In genomic region chr6:52146851-52147445, GRCh38 we compare ENCODE assay signal across 3 cellular contexts.
TF ChIP-seq lines count a peak whose summit lies in the region.

No MANE protein-coding gene starts in this region.

TF ChIP-seq in SK-N-SH, 30 proteins besides CTCF, POLR2A, EP300 and RAD21 (continued from another document):
- TF ChIP-seq, protein P1, sequence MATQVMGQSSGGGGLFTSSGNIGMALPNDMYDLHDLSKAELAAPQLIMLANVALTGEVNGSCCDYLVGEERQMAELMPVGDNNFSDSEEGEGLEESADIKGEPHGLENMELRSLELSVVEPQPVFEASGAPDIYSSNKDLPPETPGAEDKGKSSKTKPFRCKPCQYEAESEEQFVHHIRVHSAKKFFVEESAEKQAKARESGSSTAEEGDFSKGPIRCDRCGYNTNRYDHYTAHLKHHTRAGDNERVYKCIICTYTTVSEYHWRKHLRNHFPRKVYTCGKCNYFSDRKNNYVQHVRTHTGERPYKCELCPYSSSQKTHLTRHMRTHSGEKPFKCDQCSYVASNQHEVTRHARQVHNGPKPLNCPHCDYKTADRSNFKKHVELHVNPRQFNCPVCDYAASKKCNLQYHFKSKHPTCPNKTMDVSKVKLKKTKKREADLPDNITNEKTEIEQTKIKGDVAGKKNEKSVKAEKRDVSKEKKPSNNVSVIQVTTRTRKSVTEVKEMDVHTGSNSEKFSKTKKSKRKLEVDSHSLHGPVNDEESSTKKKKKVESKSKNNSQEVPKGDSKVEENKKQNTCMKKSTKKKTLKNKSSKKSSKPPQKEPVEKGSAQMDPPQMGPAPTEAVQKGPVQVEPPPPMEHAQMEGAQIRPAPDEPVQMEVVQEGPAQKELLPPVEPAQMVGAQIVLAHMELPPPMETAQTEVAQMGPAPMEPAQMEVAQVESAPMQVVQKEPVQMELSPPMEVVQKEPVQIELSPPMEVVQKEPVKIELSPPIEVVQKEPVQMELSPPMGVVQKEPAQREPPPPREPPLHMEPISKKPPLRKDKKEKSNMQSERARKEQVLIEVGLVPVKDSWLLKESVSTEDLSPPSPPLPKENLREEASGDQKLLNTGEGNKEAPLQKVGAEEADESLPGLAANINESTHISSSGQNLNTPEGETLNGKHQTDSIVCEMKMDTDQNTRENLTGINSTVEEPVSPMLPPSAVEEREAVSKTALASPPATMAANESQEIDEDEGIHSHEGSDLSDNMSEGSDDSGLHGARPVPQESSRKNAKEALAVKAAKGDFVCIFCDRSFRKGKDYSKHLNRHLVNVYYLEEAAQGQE (IDR thresholded peaks at IDR 0.05; ENCODE audit: low read depth, low read length), result peak; percentile 69; the same call in 1 of the 2 replicates
- TF ChIP-seq, protein P2, sequence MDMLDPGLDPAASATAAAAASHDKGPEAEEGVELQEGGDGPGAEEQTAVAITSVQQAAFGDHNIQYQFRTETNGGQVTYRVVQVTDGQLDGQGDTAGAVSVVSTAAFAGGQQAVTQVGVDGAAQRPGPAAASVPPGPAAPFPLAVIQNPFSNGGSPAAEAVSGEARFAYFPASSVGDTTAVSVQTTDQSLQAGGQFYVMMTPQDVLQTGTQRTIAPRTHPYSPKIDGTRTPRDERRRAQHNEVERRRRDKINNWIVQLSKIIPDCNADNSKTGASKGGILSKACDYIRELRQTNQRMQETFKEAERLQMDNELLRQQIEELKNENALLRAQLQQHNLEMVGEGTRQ (IDR thresholded peaks at IDR 0.05; ENCODE audit: borderline replicate concordance, low read depth, low read length), result no peak
- no peak for TF ChIP-seq CHD2 (IDR thresholded peaks at IDR 0.05; ENCODE audit: low read length, partially characterized antibody)
- TF ChIP-seq, protein P3, sequence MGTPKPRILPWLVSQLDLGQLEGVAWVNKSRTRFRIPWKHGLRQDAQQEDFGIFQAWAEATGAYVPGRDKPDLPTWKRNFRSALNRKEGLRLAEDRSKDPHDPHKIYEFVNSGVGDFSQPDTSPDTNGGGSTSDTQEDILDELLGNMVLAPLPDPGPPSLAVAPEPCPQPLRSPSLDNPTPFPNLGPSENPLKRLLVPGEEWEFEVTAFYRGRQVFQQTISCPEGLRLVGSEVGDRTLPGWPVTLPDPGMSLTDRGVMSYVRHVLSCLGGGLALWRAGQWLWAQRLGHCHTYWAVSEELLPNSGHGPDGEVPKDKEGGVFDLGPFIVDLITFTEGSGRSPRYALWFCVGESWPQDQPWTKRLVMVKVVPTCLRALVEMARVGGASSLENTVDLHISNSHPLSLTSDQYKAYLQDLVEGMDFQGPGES (IDR thresholded peaks at IDR 0.05; ENCODE audit: low read depth, low read length), result no peak
- no peak for TF ChIP-seq USF1 (IDR thresholded peaks at IDR 0.05; ENCODE audit: borderline replicate concordance, low read depth)
- no peak for TF ChIP-seq JUND (IDR thresholded peaks at IDR 0.05)
- TF ChIP-seq NRF1 (IDR thresholded peaks at IDR 0.05; ENCODE audit: low read depth, low read length), result no peak
TF ChIP-seq in SK-N-SH: peak in this region for 1.

TF ChIP-seq in SK-N-SH treated with all-trans-retinoic acid at 6 μM for 48 hours, 23 proteins besides CTCF, POLR2A, EP300 and RAD21 (continued from another document and continues in another):
- TF ChIP-seq, protein P4, sequence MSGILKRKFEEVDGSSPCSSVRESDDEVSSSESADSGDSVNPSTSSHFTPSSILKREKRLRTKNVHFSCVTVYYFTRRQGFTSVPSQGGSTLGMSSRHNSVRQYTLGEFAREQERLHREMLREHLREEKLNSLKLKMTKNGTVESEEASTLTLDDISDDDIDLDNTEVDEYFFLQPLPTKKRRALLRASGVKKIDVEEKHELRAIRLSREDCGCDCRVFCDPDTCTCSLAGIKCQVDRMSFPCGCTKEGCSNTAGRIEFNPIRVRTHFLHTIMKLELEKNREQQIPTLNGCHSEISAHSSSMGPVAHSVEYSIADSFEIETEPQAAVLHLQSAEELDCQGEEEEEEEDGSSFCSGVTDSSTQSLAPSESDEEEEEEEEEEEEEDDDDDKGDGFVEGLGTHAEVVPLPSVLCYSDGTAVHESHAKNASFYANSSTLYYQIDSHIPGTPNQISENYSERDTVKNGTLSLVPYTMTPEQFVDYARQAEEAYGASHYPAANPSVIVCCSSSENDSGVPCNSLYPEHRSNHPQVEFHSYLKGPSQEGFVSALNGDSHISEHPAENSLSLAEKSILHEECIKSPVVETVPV (CRISPR knock-in tag; IDR thresholded peaks at IDR 0.05), result no peak
- TF ChIP-seq ZNF8 (CRISPR knock-in tag; IDR thresholded peaks at IDR 0.05), result no peak
- no peak for TF ChIP-seq ZFP3 (CRISPR knock-in tag; IDR thresholded peaks at IDR 0.05)
- TF ChIP-seq PPARA (CRISPR knock-in tag; IDR thresholded peaks at IDR 0.05; ENCODE audit: borderline replicate concordance), result no peak
- TF ChIP-seq, protein P5, sequence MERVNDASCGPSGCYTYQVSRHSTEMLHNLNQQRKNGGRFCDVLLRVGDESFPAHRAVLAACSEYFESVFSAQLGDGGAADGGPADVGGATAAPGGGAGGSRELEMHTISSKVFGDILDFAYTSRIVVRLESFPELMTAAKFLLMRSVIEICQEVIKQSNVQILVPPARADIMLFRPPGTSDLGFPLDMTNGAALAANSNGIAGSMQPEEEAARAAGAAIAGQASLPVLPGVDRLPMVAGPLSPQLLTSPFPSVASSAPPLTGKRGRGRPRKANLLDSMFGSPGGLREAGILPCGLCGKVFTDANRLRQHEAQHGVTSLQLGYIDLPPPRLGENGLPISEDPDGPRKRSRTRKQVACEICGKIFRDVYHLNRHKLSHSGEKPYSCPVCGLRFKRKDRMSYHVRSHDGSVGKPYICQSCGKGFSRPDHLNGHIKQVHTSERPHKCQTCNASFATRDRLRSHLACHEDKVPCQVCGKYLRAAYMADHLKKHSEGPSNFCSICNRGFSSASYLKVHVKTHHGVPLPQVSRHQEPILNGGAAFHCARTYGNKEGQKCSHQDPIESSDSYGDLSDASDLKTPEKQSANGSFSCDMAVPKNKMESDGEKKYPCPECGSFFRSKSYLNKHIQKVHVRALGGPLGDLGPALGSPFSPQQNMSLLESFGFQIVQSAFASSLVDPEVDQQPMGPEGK (CRISPR knock-in tag; IDR thresholded peaks at IDR 0.05; ENCODE audit: borderline replicate concordance), result no peak
- TF ChIP-seq ZFP30 (CRISPR knock-in tag; IDR thresholded peaks at IDR 0.05), result no peak
- TF ChIP-seq ZNF565 (CRISPR knock-in tag; conservative IDR thresholded peaks at IDR 0.05; ENCODE audit: low read depth), result no peak
- no peak for TF ChIP-seq CREB5 (CRISPR knock-in tag; IDR thresholded peaks at IDR 0.05; ENCODE audit: low read depth)
- no peak for TF ChIP-seq RARB (CRISPR knock-in tag; IDR thresholded peaks at IDR 0.05)
- no peak for TF ChIP-seq ARNTL (CRISPR knock-in tag; IDR thresholded peaks at IDR 0.05; ENCODE audit: borderline replicate concordance, low read depth)
- no peak for TF ChIP-seq POU6F1 (CRISPR knock-in tag; IDR thresholded peaks at IDR 0.05; ENCODE audit: borderline replicate concordance, low read depth)
- TF ChIP-seq ISL1 (CRISPR knock-in tag; IDR thresholded peaks at IDR 0.05), result no peak
- TF ChIP-seq SNAI2 (CRISPR knock-in tag; IDR thresholded peaks at IDR 0.05), result no peak

TF ChIP-seq in Ishikawa, 13 proteins besides CTCF, POLR2A, EP300 and RAD21 (continued from another document):
- TF ChIP-seq, protein P1 (IDR thresholded peaks at IDR 0.05; ENCODE audit: low read depth), result peak; percentile 69
- TF ChIP-seq CEBPB (IDR thresholded peaks at IDR 0.05), result no peak
- TF ChIP-seq TEAD4 (IDR thresholded peaks at IDR 0.05), result no peak
- no peak for TF ChIP-seq TCF12 (IDR thresholded peaks at IDR 0.05; ENCODE audit: low read depth)
- TF ChIP-seq FOXM1 (IDR thresholded peaks at IDR 0.05; ENCODE audit: borderline replicate concordance, low read depth), result no peak
TF ChIP-seq in Ishikawa: peak in this region for 1.
